In genomic region chr17:75033346-75034235, GRCh38 we compare ENCODE assay signal across 8 cellular contexts.
DNase-seq lines count a peak whose midpoint lies in the region; ATAC-seq lines count a peak whose summit lies in the region.

No MANE protein-coding gene starts in this region.

- H3K9me3 Mint-ChIP-seq in central memory CD8-positive, alpha-beta T cell, result no peaks in the 10 kb centered on the region

- H3K27me3 Mint-ChIP-seq in central memory CD8-positive, alpha-beta T cell, result no peaks in the 10 kb centered on the region

- H3K4me3 Mint-ChIP-seq in central memory CD8-positive, alpha-beta T cell, result peak overlapping the region; percentile 92

- peak overlapping the region; percentile 100 for H3K27ac Mint-ChIP-seq in central memory CD8-positive, alpha-beta T cell (ENCODE audit: low read depth)

- peaks cover 50% of the 10 kb centered on the region for H3K4me1 Mint-ChIP-seq in central memory CD8-positive, alpha-beta T cell

- ATAC-seq in GM18511 (IDR thresholded peaks at IDR 0.05; ENCODE audit: unreplicated experiment), result peak; percentile 52
- ATAC-seq in HG03196 (IDR thresholded peaks at IDR 0.05; ENCODE audit: unreplicated experiment), result peak; percentile 56
- peak; percentile 6 for ATAC-seq in central memory CD8-positive, alpha-beta T cell (replicated peaks; ENCODE audit: extremely low read depth, poor library complexity, severe bottlenecking)
- ATAC-seq in HG02884 (IDR thresholded peaks at IDR 0.05; ENCODE audit: unreplicated experiment), result no peak

- DNase-seq in NCI-H345 treated with DMSO at 0.1 percent for 48 hours (lab: John Stamatoyannopoulos, UW; ENCODE audit: unreplicated experiment) (peak; percentile 94), islet precursor cell (peak; percentile 99), smooth muscle cell of the brain vasculature (ENCODE audit: low read depth, low spot score) (peak; percentile 81)
- DNase-seq in activated CD4-positive, alpha-beta T cell treated with anti-CD3 and anti-CD28 coated beads for 1 hour, result peak; percentile 77
- peak; percentile 82 to 83 for DNase-seq in central memory CD8-positive, alpha-beta T cell (ENCODE audit: low spot score in 2 of 2)

- peaks cover 47% of the 10 kb centered on the region for H3K36me3 Mint-ChIP-seq in central memory CD8-positive, alpha-beta T cell (ENCODE audit: insufficient read depth)
